Comparison of ENCODE assay signal across 10 cellular contexts in the genomic region with DNA sequence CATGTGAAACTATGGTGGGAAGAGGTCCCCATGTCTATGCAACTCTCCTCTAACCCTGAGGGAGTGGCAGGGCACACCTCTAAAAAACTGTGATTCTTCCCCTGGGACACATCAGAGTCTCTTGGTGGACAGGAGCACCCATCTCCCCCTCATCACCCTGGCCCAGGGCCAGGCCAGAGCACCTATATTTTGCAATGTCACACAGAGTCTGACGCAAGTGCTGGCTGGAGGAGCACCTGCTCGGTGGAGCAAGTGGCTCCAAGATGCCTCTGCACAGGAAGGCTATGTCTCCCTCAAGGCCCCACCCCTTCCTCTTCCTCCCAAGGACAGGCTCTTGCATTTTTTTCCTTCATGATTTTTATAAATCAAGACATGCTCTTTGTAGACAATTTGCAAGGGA. TPM values are rescaled to one million over a fixed set of nuclear protein-coding genes. Genes with fewer than 3 reads are reported as not detected.
DNase-seq lines count a peak whose midpoint lies in the region; ATAC-seq and TF ChIP-seq lines count a peak whose summit lies in the region.
"Had no signal": no experiment of that assay in that cellular context is flagged by ENCODE, and none has a peak within 500 bp of the region (broad histone marks: within the 10 kb centered on the region; RNA-seq: fewer than 3 reads in every experiment).

No MANE protein-coding gene starts in this region.

- H3K36me3 Mint-ChIP-seq in T-cell: peaks cover 50% of the 10 kb centered on the region

- DNase-seq in GF-D8 (lab: John Stamatoyannopoulos, UW): peak; percentile 50
- peak in 3 of 34 experiments; percentile 14 to 41 (median 35) for DNase-seq in T-cell
- DNase-seq in mucosa of descending colon: no peak
- no peak for DNase-seq in T1000 (lab: John Stamatoyannopoulos, UW)
- DNase-seq in NCI-H1048 (lab: John Stamatoyannopoulos, UW): no peak
- DNase-seq in activated CD4-positive, CD25-positive, alpha-beta regulatory T cell (lab: John Stamatoyannopoulos, UW): no peak
- DNase-seq: NCI-H446 had no signal

- peak overlapping the region; percentile 92 for H3K27ac Mint-ChIP-seq in T-cell

- H3K9me3 ChIP-seq in mucosa of descending colon: no peaks in the 10 kb centered on the region
- H3K9me3 ChIP-seq: vagina had no signal

- POLR2A ChIA-PET in T-cell (lab: Charles Lee): no interaction called here

- peak overlapping the region in 1 of 3 donors; percentile 52 for H3K4me3 Mint-ChIP-seq in T-cell

- H3K4me3 ChIP-seq in mucosa of descending colon: no peak overlapping the region
- H3K4me3 ChIP-seq: vagina had no signal

- peak; percentile 19 for ATAC-seq in GM21390 (IDR thresholded peaks at IDR 0.05; ENCODE audit: unreplicated experiment)
- peak; percentile 57 to 63 (median 59) for ATAC-seq in T-cell (replicated peaks in 1 of 4)
- ATAC-seq in mucosa of descending colon: peak; percentile 43
- ATAC-seq in GM19463 (IDR thresholded peaks at IDR 0.05; ENCODE audit: unreplicated experiment): no peak

- CTCF ChIA-PET in T-cell (lab: Charles Lee): no interaction called here

- peaks cover 19% of the 10 kb centered on the region for H3K4me1 ChIP-seq in mucosa of descending colon (ENCODE audit: low read depth)

- H3K36me3 ChIP-seq in mucosa of descending colon (ENCODE audit: low read depth): peaks cover 4% of the 10 kb centered on the region

- TF ChIP-seq CTCF in mucosa of descending colon (IDR thresholded peaks at IDR 0.05): no peak

- no peaks in the 10 kb centered on the region for H3K9me3 Mint-ChIP-seq in T-cell

- intact Hi-C loops in mucosa of descending colon (cut with DNase I, micrococcal nuclease): no loop called here

- H3K4me1 Mint-ChIP-seq in T-cell: peaks cover 45 to 65% (median 58%) of the 10 kb centered on the region in 3 donors

- no peaks in the 10 kb centered on the region for H3K27me3 Mint-ChIP-seq in T-cell

RNA-seq across cellular contexts. Expression of a gene that starts 13.3 kb away (rescaled TPM):
- total RNA-seq in T-cell (10 to 100 TPM; 17.4 to 56.2 (median 22.7) TPM), mucosa of descending colon (10 to 100 TPM in 1 of 3 donors, 1 to 10 TPM in 2; 2.3 to 22.1 (median 4.2) TPM)
